ENCODE assay signal across 2 cellular contexts in the genomic region with DNA sequence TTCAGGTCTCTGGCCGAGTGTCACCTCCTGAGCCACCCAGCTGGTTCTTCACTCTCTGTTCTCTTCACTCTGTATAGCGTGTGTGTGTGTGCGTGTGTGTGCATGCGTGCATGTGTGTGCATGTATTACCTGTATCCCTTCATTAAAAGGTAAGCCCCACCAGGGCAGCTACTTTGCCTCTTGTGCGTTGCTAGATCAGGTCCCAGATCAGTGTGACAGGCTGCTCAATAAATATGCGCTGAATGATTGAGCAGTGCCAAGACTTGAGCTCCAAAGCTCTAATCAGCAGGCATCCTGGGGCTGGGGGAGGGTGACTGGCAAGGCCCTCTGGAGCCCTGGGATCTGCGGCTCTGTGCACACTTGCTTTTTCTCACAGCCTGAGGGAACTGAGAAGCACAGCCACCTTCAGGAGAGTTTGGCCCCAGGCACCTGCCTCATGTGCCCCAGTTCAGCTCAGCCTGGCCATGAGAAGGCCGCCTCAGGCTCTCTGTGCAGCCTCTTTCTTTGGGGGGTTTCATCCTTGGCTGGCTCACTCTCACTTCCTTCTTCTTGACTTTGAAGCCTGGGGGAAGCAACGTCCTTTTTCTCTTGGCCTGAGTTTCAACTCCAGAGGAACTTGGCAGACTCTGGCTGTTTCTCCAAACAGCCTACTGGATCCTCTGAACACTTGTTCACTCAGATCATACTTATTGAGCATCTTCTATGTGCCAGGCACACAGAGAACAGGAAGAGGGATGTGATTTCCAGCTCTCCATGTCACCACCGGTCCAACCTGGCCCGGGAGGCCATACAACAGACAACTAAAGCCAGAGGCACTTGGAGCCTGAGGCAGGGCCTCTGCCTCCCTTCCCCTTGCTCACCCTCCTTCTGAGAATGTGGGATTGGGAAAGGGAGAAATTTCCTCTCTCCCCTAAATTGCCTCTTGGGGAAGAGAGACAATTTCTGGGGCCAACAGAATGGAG.
TF ChIP-seq lines count a peak whose summit lies in the region.

No MANE protein-coding gene starts in this region.

TF ChIP-seq in GM12878, 131 proteins besides CTCF, POLR2A, EP300 and RAD21 (continues in another document):
- no peak for TF ChIP-seq KDM1A (IDR thresholded peaks at IDR 0.05; ENCODE audit: borderline replicate concordance)
- no peak for TF ChIP-seq NRF1 (conservative IDR thresholded peaks at IDR 0.05; ENCODE audit: low read depth, low read length)
- TF ChIP-seq RFX5 (IDR thresholded peaks at IDR 0.05; ENCODE audit: low read depth, low read length), result no peak
- TF ChIP-seq, protein P1, sequence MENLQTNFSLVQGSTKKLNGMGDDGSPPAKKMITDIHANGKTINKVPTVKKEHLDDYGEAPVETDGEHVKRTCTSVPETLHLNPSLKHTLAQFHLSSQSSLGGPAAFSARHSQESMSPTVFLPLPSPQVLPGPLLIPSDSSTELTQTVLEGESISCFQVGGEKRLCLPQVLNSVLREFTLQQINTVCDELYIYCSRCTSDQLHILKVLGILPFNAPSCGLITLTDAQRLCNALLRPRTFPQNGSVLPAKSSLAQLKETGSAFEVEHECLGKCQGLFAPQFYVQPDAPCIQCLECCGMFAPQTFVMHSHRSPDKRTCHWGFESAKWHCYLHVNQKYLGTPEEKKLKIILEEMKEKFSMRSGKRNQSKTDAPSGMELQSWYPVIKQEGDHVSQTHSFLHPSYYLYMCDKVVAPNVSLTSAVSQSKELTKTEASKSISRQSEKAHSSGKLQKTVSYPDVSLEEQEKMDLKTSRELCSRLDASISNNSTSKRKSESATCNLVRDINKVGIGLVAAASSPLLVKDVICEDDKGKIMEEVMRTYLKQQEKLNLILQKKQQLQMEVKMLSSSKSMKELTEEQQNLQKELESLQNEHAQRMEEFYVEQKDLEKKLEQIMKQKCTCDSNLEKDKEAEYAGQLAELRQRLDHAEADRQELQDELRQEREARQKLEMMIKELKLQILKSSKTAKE (IDR thresholded peaks at IDR 0.05; ENCODE audit: low read depth, poor library complexity, severe bottlenecking), result no peak
- peak; percentile 95 for TF ChIP-seq EED (IDR thresholded peaks at IDR 0.05; ENCODE audit: low read depth)
- TF ChIP-seq YY1 (IDR thresholded peaks at IDR 0.05; ENCODE audit: low read depth, low read length), result 0 out of 2 replicates have a peak, but pooled peaks have one; percentile 11
- no peak for TF ChIP-seq STAT1 (conservative IDR thresholded peaks at IDR 0.05)
- no peak for TF ChIP-seq POU2F2 (IDR thresholded peaks at IDR 0.05; ENCODE audit: borderline replicate concordance, low read depth, low read length)
- peak; percentile 75 for TF ChIP-seq DPF2 (IDR thresholded peaks at IDR 0.05)
- peak; percentile 49; the same call in 1 of the 2 replicates for TF ChIP-seq PAX5 (IDR thresholded peaks at IDR 0.05; ENCODE audit: borderline replicate concordance, low read depth, low read length)
- no peak for TF ChIP-seq JUNB (IDR thresholded peaks at IDR 0.05)
- TF ChIP-seq IKZF1 (conservative IDR thresholded peaks at IDR 0.05), result peak; percentile 88
- TF ChIP-seq CBFB (IDR thresholded peaks at IDR 0.05; ENCODE audit: low read depth), result no peak
- TF ChIP-seq MEF2B (IDR thresholded peaks at IDR 0.05; ENCODE audit: partially characterized antibody, poor library complexity, severe bottlenecking), result peak; percentile 57
- 0 out of 2 replicates have a peak, but pooled peaks have one; percentile 24 for TF ChIP-seq NFIC (IDR thresholded peaks at IDR 0.05; ENCODE audit: low read depth, low read length)
- TF ChIP-seq SPI1 (IDR thresholded peaks at IDR 0.05; ENCODE audit: borderline replicate concordance, insufficient read depth, low read depth, low read length), result peak; percentile 98
- TF ChIP-seq MTA2 (IDR thresholded peaks at IDR 0.05; ENCODE audit: low read depth), result peak; percentile 59
- no peak for TF ChIP-seq SMAD1 (IDR thresholded peaks at IDR 0.05; ENCODE audit: low read depth, partially characterized antibody)
- peak; percentile 86 to 90 for TF ChIP-seq IKZF2 (IDR thresholded peaks at IDR 0.05)
- TF ChIP-seq TCF12 (IDR thresholded peaks at IDR 0.05; ENCODE audit: low read depth, low read length), result 0 out of 2 replicates have a peak, but pooled peaks have one; percentile 57
- TF ChIP-seq STAT3 (IDR thresholded peaks at IDR 0.05; ENCODE audit: low read depth, low read length), result no peak
- peak; percentile 71; the same call in 1 of the 2 replicates for TF ChIP-seq TCF7 (IDR thresholded peaks at IDR 0.05; ENCODE audit: borderline replicate concordance)
- TF ChIP-seq, protein P2, sequence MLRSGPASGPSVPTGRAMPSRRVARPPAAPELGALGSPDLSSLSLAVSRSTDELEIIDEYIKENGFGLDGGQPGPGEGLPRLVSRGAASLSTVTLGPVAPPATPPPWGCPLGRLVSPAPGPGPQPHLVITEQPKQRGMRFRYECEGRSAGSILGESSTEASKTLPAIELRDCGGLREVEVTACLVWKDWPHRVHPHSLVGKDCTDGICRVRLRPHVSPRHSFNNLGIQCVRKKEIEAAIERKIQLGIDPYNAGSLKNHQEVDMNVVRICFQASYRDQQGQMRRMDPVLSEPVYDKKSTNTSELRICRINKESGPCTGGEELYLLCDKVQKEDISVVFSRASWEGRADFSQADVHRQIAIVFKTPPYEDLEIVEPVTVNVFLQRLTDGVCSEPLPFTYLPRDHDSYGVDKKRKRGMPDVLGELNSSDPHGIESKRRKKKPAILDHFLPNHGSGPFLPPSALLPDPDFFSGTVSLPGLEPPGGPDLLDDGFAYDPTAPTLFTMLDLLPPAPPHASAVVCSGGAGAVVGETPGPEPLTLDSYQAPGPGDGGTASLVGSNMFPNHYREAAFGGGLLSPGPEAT (IDR thresholded peaks at IDR 0.05; ENCODE audit: low read depth), result peak; percentile 71
- TF ChIP-seq, protein P3, sequence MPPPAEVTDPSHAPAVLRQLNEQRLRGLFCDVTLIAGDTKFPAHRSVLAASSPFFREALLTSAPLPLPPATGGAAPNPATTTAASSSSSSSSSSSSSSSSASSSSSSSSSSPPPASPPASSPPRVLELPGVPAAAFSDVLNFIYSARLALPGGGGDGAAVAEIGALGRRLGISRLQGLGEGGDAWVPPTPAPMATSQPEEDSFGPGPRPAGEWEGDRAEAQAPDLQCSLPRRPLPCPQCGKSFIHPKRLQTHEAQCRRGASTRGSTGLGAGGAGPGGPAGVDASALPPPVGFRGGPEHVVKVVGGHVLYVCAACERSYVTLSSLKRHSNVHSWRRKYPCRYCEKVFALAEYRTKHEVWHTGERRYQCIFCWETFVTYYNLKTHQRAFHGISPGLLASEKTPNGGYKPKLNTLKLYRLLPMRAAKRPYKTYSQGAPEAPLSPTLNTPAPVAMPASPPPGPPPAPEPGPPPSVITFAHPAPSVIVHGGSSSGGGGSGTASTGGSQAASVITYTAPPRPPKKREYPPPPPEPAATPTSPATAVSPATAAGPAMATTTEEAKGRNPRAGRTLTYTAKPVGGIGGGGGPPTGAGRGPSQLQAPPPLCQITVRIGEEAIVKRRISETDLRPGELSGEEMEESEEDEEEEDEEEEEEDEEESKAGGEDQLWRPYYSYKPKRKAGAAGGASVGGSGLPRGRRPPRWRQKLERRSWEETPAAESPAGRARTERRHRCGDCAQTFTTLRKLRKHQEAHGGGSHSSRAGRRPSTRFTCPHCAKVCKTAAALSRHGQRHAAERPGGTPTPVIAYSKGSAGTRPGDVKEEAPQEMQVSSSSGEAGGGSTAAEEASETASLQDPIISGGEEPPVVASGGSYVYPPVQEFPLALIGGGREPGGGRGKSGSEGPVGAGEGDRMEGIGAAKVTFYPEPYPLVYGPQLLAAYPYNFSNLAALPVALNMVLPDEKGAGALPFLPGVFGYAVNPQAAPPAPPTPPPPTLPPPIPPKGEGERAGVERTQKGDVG (CRISPR knock-in tag; IDR thresholded peaks at IDR 0.05), result no peak
- peak; percentile 35 to 77; a peak in 2 of 4 replicates for TF ChIP-seq BHLHE40 (IDR thresholded peaks at IDR 0.05; ENCODE audit: borderline replicate concordance in 1 of 2, low read depth in 2 of 2, low read length in 1 of 2)

TF ChIP-seq in HepG2, 621 proteins besides CTCF, POLR2A, EP300 and RAD21:
- TF ChIP-seq NR2F6 (IDR thresholded peaks at IDR 0.05) (no peak), NR2F6 (CRISPR knock-in tag; IDR thresholded peaks at IDR 0.05) (no peak), BRCA1 (CRISPR knock-in tag; IDR thresholded peaks at IDR 0.05) (no peak), NKX3-1 (CRISPR knock-in tag; IDR thresholded peaks at IDR 0.05) (no peak), AHR (CRISPR knock-in tag; IDR thresholded peaks at IDR 0.05) (no peak), ZNF44 (CRISPR knock-in tag; IDR thresholded peaks at IDR 0.05) (no peak), SATB2 (CRISPR knock-in tag; IDR thresholded peaks at IDR 0.05) (no peak), ZNF160 (CRISPR knock-in tag; IDR thresholded peaks at IDR 0.05) (no peak), REXO4 (CRISPR knock-in tag; IDR thresholded peaks at IDR 0.05; ENCODE audit: borderline replicate concordance) (no peak), ZNF292 (CRISPR knock-in tag; IDR thresholded peaks at IDR 0.05; ENCODE audit: borderline replicate concordance, low read depth) (no peak)
- TF ChIP-seq, protein P4, sequence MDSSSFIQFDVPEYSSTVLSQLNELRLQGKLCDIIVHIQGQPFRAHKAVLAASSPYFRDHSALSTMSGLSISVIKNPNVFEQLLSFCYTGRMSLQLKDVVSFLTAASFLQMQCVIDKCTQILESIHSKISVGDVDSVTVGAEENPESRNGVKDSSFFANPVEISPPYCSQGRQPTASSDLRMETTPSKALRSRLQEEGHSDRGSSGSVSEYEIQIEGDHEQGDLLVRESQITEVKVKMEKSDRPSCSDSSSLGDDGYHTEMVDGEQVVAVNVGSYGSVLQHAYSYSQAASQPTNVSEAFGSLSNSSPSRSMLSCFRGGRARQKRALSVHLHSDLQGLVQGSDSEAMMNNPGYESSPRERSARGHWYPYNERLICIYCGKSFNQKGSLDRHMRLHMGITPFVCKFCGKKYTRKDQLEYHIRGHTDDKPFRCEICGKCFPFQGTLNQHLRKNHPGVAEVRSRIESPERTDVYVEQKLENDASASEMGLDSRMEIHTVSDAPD (CRISPR knock-in tag; IDR thresholded peaks at IDR 0.05), result no peak
- TF ChIP-seq, protein P5, sequence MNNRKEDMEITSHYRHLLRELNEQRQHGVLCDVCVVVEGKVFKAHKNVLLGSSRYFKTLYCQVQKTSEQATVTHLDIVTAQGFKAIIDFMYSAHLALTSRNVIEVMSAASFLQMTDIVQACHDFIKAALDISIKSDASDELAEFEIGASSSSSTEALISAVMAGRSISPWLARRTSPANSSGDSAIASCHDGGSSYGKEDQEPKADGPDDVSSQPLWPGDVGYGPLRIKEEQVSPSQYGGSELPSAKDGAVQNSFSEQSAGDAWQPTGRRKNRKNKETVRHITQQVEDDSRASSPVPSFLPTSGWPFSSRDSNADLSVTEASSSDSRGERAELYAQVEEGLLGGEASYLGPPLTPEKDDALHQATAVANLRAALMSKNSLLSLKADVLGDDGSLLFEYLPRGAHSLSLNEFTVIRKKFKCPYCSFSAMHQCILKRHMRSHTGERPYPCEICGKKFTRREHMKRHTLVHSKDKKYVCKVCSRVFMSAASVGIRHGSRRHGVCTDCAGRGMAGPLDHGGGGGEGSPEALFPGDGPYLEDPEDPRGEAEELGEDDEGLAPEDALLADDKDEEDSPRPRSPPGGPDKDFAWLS (CRISPR knock-in tag; IDR thresholded peaks at IDR 0.05; ENCODE audit: borderline replicate concordance), result no peak
TF ChIP-seq in HepG2: peak in this region for 0.
